Comparison of ENCODE assay signal across 22 cellular contexts in the genomic region with DNA sequence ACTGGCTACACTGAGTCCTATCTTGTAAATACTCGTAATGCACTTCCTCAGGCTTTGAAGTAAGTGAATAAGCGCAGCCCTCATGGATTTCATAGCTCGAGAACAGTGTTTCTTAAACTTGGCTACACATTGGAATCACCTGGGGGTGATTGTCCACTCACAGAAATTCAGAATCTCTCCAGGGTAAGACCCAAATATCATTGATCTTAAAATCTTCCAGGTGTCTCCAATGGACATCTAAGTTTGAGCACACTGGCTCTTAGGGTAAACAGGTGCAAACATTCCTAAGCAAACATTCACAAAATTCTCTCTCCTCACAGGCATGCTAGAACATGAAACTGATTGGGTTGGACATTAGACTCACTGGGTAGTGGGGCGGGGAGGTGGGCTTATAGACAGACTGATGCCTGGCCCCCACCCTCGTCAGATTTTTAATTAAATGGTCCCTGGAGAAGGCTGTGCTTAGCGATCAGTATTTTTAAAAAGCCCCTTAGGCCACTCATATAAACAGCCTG.
"Had no signal": no experiment of that assay in that cellular context is flagged by ENCODE, and none has a peak within 500 bp of the region (broad histone marks: within the 10 kb centered on the region; RNA-seq: fewer than 3 reads in every experiment).

No MANE protein-coding gene starts in this region.

- H3K27ac ChIP-seq: KMS-11 had no signal

- ATAC-seq: activated T-cell treated with anti-CD3 and anti-CD28 coated beads, Interleukin-2, amount 50 U/mL, for 4 hours; T-helper 17 cell had no signal

- DNase-seq: activated B cell treated with CpG ODN at 0.5 μM for 24 hours; activated CD4-positive, alpha-beta T cell treated with anti-CD3 and anti-CD28 coated beads for 1 hour; activated CD4-positive, alpha-beta T cell treated with anti-CD3 and anti-CD28 coated beads, Interleukin-2, amount 10 ng/mL, durations not matched to agents 24 days and 14 days; activated CD4-positive, alpha-beta T cell treated with anti-CD3 and anti-CD28 coated beads, Interleukin-2, amount 50 U/mL, for 48 hours; activated CD8-positive, alpha-beta memory T cell treated with anti-CD3 and anti-CD28 coated beads for 24 hours; activated effector memory CD4-positive, alpha-beta T cell treated with anti-CD3 and anti-CD28 coated beads, Interleukin-2, amount 50 U/mL, for 16 hours; activated naive CD4-positive, alpha-beta T cell treated with anti-CD3 and anti-CD28 coated beads for 36 hours; activated T-cell treated with anti-CD3 and anti-CD28 coated beads, Interleukin-2, amount 50 U/mL, for 4 hours; amygdala; NCI-H1092; NCI-H1930; NCI-H2171 treated with DMSO at 0.1 percent for 48 hours; NCI-H345; NCI-H510A; NCI-H69; NK-92 treated with Interleukin-12 subunit alpha and Interleukin-12 subunit beta, amount 100 ng/mL, for 24 hours; OCI-M1; SIG-M5; T-helper 17 cell; T-helper 9 cell had no signal

- FAIRE-seq: RCC 7860 had no signal
